Comparison of ENCODE assay signal across 18 cellular contexts in the genomic region with DNA sequence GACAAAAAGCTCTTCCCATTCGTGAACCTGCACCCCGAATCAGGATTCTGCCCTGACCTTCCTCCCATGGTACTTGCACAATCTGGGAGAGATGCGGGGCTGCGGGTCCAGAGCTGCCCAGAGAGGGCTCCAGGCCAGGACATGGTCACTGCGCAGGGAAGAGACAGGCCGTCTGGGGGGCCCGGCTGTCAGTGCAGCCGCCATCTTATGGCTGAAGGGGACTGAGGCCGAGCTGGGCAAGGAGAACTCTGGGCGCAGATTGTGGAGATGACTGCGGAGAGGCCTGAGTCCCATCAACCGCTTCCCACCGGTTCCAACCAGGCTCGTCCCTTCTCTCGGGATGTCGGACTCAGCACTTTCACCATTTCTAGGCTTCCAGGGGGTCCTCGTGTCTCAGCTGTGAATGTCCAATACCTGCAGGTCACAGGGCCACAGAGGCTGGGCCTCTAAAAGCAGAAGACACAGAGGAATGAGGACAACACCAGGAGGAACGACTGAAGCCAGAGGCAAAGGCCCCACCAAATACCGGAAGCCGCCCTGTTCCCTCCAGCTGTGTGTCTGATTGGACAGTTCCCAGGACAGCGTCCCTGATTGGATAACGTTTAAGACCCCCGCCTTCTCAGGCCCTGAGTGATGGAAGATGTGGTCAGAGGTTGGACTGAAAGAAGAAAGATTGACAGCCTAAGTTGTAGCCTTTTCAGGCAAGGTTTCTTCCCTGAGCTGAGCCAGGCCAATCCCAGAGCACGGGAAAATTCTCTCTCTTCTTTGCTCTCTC.
"Had no signal": no experiment of that assay in that cellular context is flagged by ENCODE, and none has a peak within 500 bp of the region (broad histone marks: within the 10 kb centered on the region; RNA-seq: fewer than 3 reads in every experiment).

No MANE protein-coding gene starts in this region.

- H3K36me3 ChIP-seq: breast epithelium, heart left ventricle, ovary, right lobe of liver, transverse colon had no signal

- H3K4me1 ChIP-seq: breast epithelium, foreskin keratinocyte, right lobe of liver, transverse colon had no signal

- H3K9me3 ChIP-seq: breast epithelium, right lobe of liver, transverse colon had no signal

- H3K4me3 ChIP-seq: breast epithelium, heart left ventricle, ovary, right lobe of liver, transverse colon had no signal

- H3K27me3 ChIP-seq: breast epithelium, foreskin keratinocyte, heart left ventricle, ovary, right lobe of liver, transverse colon had no signal

- H3K27ac ChIP-seq: breast epithelium, foreskin keratinocyte, heart left ventricle, ovary, right lobe of liver, transverse colon had no signal

- ATAC-seq: activated CD8-positive, alpha-beta memory T cell treated with anti-CD3 and anti-CD28 coated beads, Interleukin-2, amount 10 ng/mL, durations not matched to agents 7 days and 5 days; activated CD8-positive, alpha-beta T cell treated with anti-CD3 and anti-CD28 coated beads, Interleukin-2, amount 10 ng/mL, durations not matched to agents 7 days and 5 days; esophagus mucosa; foreskin keratinocyte; heart left ventricle; right lobe of liver had no signal

- DNase-seq: activated CD4-positive, alpha-beta T cell treated with anti-CD3 and anti-CD28 coated beads for 1 hour; activated CD8-positive, alpha-beta memory T cell treated with anti-CD3 and anti-CD28 coated beads, Interleukin-2, amount 10 ng/mL, durations not matched to agents 7 days and 5 days; activated CD8-positive, alpha-beta T cell treated with anti-CD3 and anti-CD28 coated beads, Interleukin-2, amount 10 ng/mL, durations not matched to agents 7 days and 5 days; activated T-cell treated with anti-CD3 and anti-CD28 coated beads, Interleukin-2, amount 50 U/mL, for 48 hours; central memory CD4-positive, alpha-beta T cell; endodermal cell; foreskin keratinocyte; heart left ventricle; hypothalamus; naive B cell; nephron progenitor cell; ovary; right lobe of liver; stimulated activated CD4-positive, alpha-beta T cell treated with anti-CD3 and anti-CD28 coated beads, Interleukin-2, amount 100 ng/mL, for 48 hours; stimulated activated naive CD4-positive, alpha-beta T cell treated with Interleukin-2 at 50 U/mL for 16 hours; transverse colon had no signal
